10 cellular contexts compared by ENCODE assay signal in genomic region chr2:195898505-195898904, GRCh38.
DNase-seq lines count a peak whose midpoint lies in the region; ATAC-seq lines count a peak whose summit lies in the region.
"Had no signal": no experiment of that assay in that cellular context is flagged by ENCODE, and none has a peak within 500 bp of the region (broad histone marks: within the 10 kb centered on the region; RNA-seq: fewer than 3 reads in every experiment).

No MANE protein-coding gene starts in this region.

- DNase-seq in COLO829 (ENCODE audit: low spot score) (peak; percentile 58), NCI-H460 (ENCODE audit: extremely low read depth, low read depth) (peak; percentile 3), epidermal melanocyte (ENCODE audit: insufficient read length, low spot score) (peak; percentile 61), mucosa of gallbladder (ENCODE audit: low spot score) (peak; percentile 79), T-helper 2 cell (no peak), MV-4-11 (lab: John Stamatoyannopoulos, UW) (no peak)
- DNase-seq in stimulated activated naive CD4-positive, alpha-beta T cell treated with Interleukin-2 at 50 U/mL for 16 hours (lab: John Stamatoyannopoulos, UW) = no peak
- DNase-seq: activated CD8-positive, alpha-beta T cell treated with anti-CD3 and anti-CD28 coated beads for 36 hours; DND-41 had no signal

- ATAC-seq in HG02588 (IDR thresholded peaks at IDR 0.05; ENCODE audit: unreplicated experiment) = no peak
- ATAC-seq: activated CD8-positive, alpha-beta T cell treated with anti-CD3 and anti-CD28 coated beads for 36 hours had no signal

Comparison
In these comparisons a context has a peak if more than half of its experiments do, and no peak if none do; other contexts are left out.
1. DNase-seq: peak in COLO829 (single experiment), NCI-H460 (single experiment), epidermal melanocyte (single experiment) and mucosa of gallbladder (single experiment); none in stimulated activated naive CD4-positive, alpha-beta T cell treated with Interleukin-2 at 50 U/mL for 16 hours (single experiment), T-helper 2 cell (0 of 5) and MV-4-11 (single experiment).